Comparison of ENCODE assay signal across 8 cellular contexts in the genomic region with DNA sequence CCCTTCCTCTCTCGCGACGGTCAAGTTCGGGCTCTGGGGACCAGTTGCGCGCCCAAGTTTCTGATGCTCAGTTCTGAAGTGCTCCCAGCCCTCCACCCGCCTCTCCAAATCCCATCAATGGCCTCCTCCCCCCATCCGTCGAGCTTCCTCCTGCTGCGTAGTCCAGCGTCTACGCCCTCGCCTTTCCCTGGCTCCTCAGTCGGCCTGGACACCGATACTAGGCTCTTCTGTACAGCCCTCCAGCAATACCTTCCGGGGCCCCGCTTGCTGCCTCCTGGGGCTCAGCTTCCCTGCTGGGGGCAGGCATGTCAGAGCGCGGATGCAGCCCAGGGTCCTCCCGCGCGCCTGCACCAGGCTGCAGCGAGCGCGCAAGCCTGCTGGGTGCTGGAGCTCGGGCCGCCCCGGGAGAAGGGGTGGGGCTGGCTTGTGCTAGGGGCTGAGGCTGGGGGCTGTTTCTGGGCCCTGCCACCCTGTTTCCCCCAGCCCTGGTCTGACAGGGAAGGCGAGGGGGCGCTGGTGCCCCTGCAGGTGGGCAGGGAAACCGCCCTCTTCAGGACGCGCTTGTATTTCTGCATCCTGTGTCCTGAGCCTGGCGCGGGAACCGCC.
A peak's percentile ranks its signal among the peaks of the same experiment; 100 is the strongest.
DNase-seq lines count a peak whose midpoint lies in the region; ATAC-seq and TF ChIP-seq lines count a peak whose summit lies in the region.

No MANE protein-coding gene starts in this region.

- POLR2A ChIA-PET in PC-9 (lab: Charles Lee; ENCODE audit: unreplicated experiment) = no interaction called here

- H3K23ac ChIP-seq in H9 (ENCODE audit: insufficient read length, low read depth, low read length) = no peak overlapping the region

- CTCF ChIA-PET in PC-9 (lab: Charles Lee) = no interaction called here

- no peak overlapping the region for H3K4ac ChIP-seq in H9 (ENCODE audit: low read depth, low read length)

- H3K4me1 ChIP-seq in H9 (ENCODE audit: insufficient read depth, low read length) (no peaks in the 10 kb centered on the region), left ventricle myocardium inferior (peaks cover 8% of the 10 kb centered on the region), smooth muscle cell (ENCODE audit: low read depth) (no peaks in the 10 kb centered on the region), PC-9 (replicated peaks; ENCODE audit: insufficient read depth) (no peaks in the 10 kb centered on the region)

- peak overlapping the region; percentile 80 to 87 for H3K4me3 Mint-ChIP-seq in H9

- no peaks in the 10 kb centered on the region for H3K9me3 Mint-ChIP-seq in H9

- H3K9me2 ChIP-seq in PC-9 (ENCODE audit: insufficient read depth) = no peaks in the 10 kb centered on the region

- no peak overlapping the region for H3T11ph ChIP-seq in H9 (ENCODE audit: low read length)

- H3K27me3 ChIP-seq in H9 (ENCODE audit: insufficient read depth, low read length) (no peaks in the 10 kb centered on the region; the same call in 1 of the 2 replicates), left ventricle myocardium inferior (ENCODE audit: low read depth) (peaks cover 71% of the 10 kb centered on the region), smooth muscle cell (ENCODE audit: low read depth) (peaks cover 65% of the 10 kb centered on the region), PC-9 (ENCODE audit: insufficient read depth, low read depth) (peaks cover 25% of the 10 kb centered on the region; the same call in 1 of the 2 replicates)

- no peak overlapping the region for H4K5ac ChIP-seq in H9 (ENCODE audit: insufficient read length, low read depth, low read length)

- H3K4me3 ChIP-seq in left ventricle myocardium inferior = peak overlapping the region; percentile 48
- H3K4me3 ChIP-seq in smooth muscle cell = peak overlapping the region; percentile 61
- no peak overlapping the region for H3K4me3 ChIP-seq in PC-9

- H4K20me1 ChIP-seq in H9 (ENCODE audit: control insufficient read depth, insufficient read depth, insufficient read length) (no peaks in the 10 kb centered on the region), smooth muscle cell (ENCODE audit: low read depth) (no peaks in the 10 kb centered on the region), PC-9 (ENCODE audit: insufficient read depth) (no peaks in the 10 kb centered on the region)

- peak overlapping the region; percentile 50; the same call in 1 of the 2 replicates for H3K14ac ChIP-seq in H9 (ENCODE audit: insufficient read depth, low read length)

- peaks cover 31% of the 10 kb centered on the region for H3K27me3 Mint-ChIP-seq in H9 (ENCODE audit: low read depth)

- DNase-seq in H9 = peak; percentile 69
- DNase-seq in activated T-cell treated with anti-CD3 and anti-CD28 coated beads for 4 hours = peak; percentile 3
- no peak for DNase-seq in left ventricle myocardium inferior
- peak; percentile 1 for DNase-seq in smooth muscle cell (lab: John Stamatoyannopoulos, UW; ENCODE audit: unreplicated experiment)
- DNase-seq in effector CD4-positive, alpha-beta T cell = no peak
- no peak for DNase-seq in GM19240 (ENCODE audit: insufficient read length, low spot score)
- no peak for DNase-seq in PC-9

- H3K79me2 ChIP-seq in H9 (ENCODE audit: insufficient read depth, low read length) (no peaks in the 10 kb centered on the region), smooth muscle cell (ENCODE audit: low read depth) (no peaks in the 10 kb centered on the region), PC-9 (ENCODE audit: low read depth) (no peaks in the 10 kb centered on the region)

- no peak overlapping the region for H2BK5ac ChIP-seq in H9 (ENCODE audit: insufficient read length, low read length)

- no peak overlapping the region for H3K56ac ChIP-seq in H9 (ENCODE audit: insufficient read length, low read depth, low read length)

- no peak overlapping the region for H2BK120ac ChIP-seq in H9 (ENCODE audit: low read depth, low read length, poor library complexity, severe bottlenecking)

- H3K27ac Mint-ChIP-seq in H9 = no peak overlapping the region; a peak in 1 of 7 replicates

- no peaks in the 10 kb centered on the region for H3K36me3 Mint-ChIP-seq in H9 (ENCODE audit: insufficient read depth in 1 of 3, low read depth in 3 of 3)

- BruUV-seq in PC-9 (replicated peaks; lab: Mats Ljungman, UMichigan) = no TSS peak

- peak overlapping the region; percentile 26 for H3K9ac ChIP-seq in H9 (ENCODE audit: extremely low read depth, insufficient read length, low read length)
- no peak overlapping the region for H3K9ac ChIP-seq in smooth muscle cell (ENCODE audit: low read depth)

- H4K91ac ChIP-seq in H9 (ENCODE audit: insufficient read length, low read depth, low read length) = no peak overlapping the region

- H2BK20ac ChIP-seq in H9 (ENCODE audit: low read depth, low read length, poor library complexity, severe bottlenecking) = no peak overlapping the region

- intact Hi-C loops in left ventricle myocardium inferior (cut with micrococcal nuclease) = no loop called here
- intact Hi-C loops in PC-9 (cut with micrococcal nuclease; ENCODE audit: unreplicated experiment) = no loop called here

- H3K4me1 Mint-ChIP-seq in H9 = peaks cover 23 to 30% of the 10 kb centered on the region in 2 experiments

- no peak overlapping the region for H2AK5ac ChIP-seq in H9 (ENCODE audit: insufficient read length, low read length)

- H3K36me3 ChIP-seq in left ventricle myocardium inferior (no peaks in the 10 kb centered on the region), smooth muscle cell (ENCODE audit: low read depth) (no peaks in the 10 kb centered on the region), PC-9 (ENCODE audit: low read depth) (no peaks in the 10 kb centered on the region)

- H2BK12ac ChIP-seq in H9 (ENCODE audit: insufficient read length, low read depth, low read length) = no peak overlapping the region

- H3K9me3 ChIP-seq in H9 (ENCODE audit: control insufficient read depth, low read depth, low read length) (no peaks in the 10 kb centered on the region), left ventricle myocardium inferior (replicated peaks) (no peaks in the 10 kb centered on the region), smooth muscle cell (replicated peaks; ENCODE audit: low read depth) (no peaks in the 10 kb centered on the region), PC-9 (ENCODE audit: insufficient read depth, low read depth) (no peaks in the 10 kb centered on the region)

- H3K23me2 ChIP-seq in H9 (ENCODE audit: insufficient read length, low read depth, low read length, poor library complexity, severe bottlenecking) = peaks cover 7% of the 10 kb centered on the region

- H3K4me2 ChIP-seq in H9 (ENCODE audit: insufficient read depth, insufficient read length, low read length) (peak overlapping the region; percentile 82), smooth muscle cell (peak overlapping the region; percentile 93), PC-9 (no peak overlapping the region)

- H4K8ac ChIP-seq in H9 (replicated peaks; ENCODE audit: insufficient read length, low read depth, low read length) = no peak overlapping the region

- WGBS in H9 (ENCODE audit: extremely low coverage, insufficient read length, low lambda C conversion rate) = no CpG with 5 or more reads among the region's 36 CpGs
- 2% methylated on average over 29 of the region's 36 CpGs for WGBS in smooth muscle cell (ENCODE audit: low lambda C conversion rate)

- no peak overlapping the region for H3K27ac ChIP-seq in H9 (ENCODE audit: insufficient read length, low read depth, low read length)
- no peak overlapping the region for H3K27ac ChIP-seq in left ventricle myocardium inferior (replicated peaks)
- H3K27ac ChIP-seq in smooth muscle cell (ENCODE audit: low read depth) = no peak overlapping the region
- no peak overlapping the region for H3K27ac ChIP-seq in PC-9

- TF ChIP-seq CTCF in H9 (conservative IDR thresholded peaks at IDR 0.05) = peak; percentile 72
- no peak for TF ChIP-seq CTCF in left ventricle myocardium inferior (IDR thresholded peaks at IDR 0.05; ENCODE audit: borderline replicate concordance)
- no peak for TF ChIP-seq CTCF in smooth muscle cell (IDR thresholded peaks at IDR 0.05; ENCODE audit: borderline replicate concordance, insufficient read depth, poor library complexity, severe bottlenecking)
- no peak for TF ChIP-seq CTCF in PC-9 (conservative IDR thresholded peaks at IDR 0.05)

- H2AFZ ChIP-seq in H9 (ENCODE audit: low read length) = no peak overlapping the region
- H2AFZ ChIP-seq in smooth muscle cell (ENCODE audit: low read depth) = peak overlapping the region; percentile 99
- H2AFZ ChIP-seq in PC-9 = no peak overlapping the region

- H3F3A ChIP-seq in smooth muscle cell (ENCODE audit: low read depth) (no peaks in the 10 kb centered on the region), PC-9 (ENCODE audit: insufficient read depth, low read depth) (no peaks in the 10 kb centered on the region)

- no peak overlapping the region for H3K18ac ChIP-seq in H9 (ENCODE audit: insufficient read length, low read depth, low read length)

- no peaks in the 10 kb centered on the region for H3K79me1 ChIP-seq in H9 (ENCODE audit: insufficient read depth, low read depth, low read length, poor library complexity, severe bottlenecking)

- no peak overlapping the region for H2BK15ac ChIP-seq in H9 (ENCODE audit: low read depth, low read length)

- ATAC-seq in HG03342 (IDR thresholded peaks at IDR 0.05; ENCODE audit: unreplicated experiment) = no peak

Comparison
In these comparisons a context has a peak if more than half of its experiments do, and no peak if none do; other contexts are left out.
1. DNase-seq: peak in H9 (single experiment), activated T-cell treated with anti-CD3 and anti-CD28 coated beads for 4 hours (single experiment) and smooth muscle cell (single experiment); none in left ventricle myocardium inferior (single experiment), effector CD4-positive, alpha-beta T cell (single experiment), GM19240 (single experiment) and PC-9 (0 of 2).